ENCODE assay signal across 8 cellular contexts in genomic region chr13:40190656-40191100, GRCh38.
DNase-seq lines count a peak whose midpoint lies in the region; ATAC-seq lines count a peak whose summit lies in the region.

No MANE protein-coding gene starts in this region.

- peak; percentile 57 for ATAC-seq in activated CD8-positive, alpha-beta memory T cell treated with anti-CD3 and anti-CD28 coated beads, Interleukin-2, amount 10 ng/mL, durations not matched to agents 7 days and 5 days
- ATAC-seq in naive thymus-derived CD4-positive, alpha-beta T cell, result peak; percentile 49
- peak; percentile 46 for ATAC-seq in stimulated activated naive CD8-positive, alpha-beta T cell treated with anti-CD3 and anti-CD28 coated beads, Interleukin-15, amount 100 ng/mL, for 72 hours

- H3K9me3 ChIP-seq in naive thymus-derived CD4-positive, alpha-beta T cell (ENCODE audit: control insufficient read depth in 2 of 3, low read length in 3 of 3), result no peaks in the 10 kb centered on the region

- no peaks in the 10 kb centered on the region for H3K9me3 Mint-ChIP-seq in activated CD8-positive, alpha-beta memory T cell treated with anti-CD3 and anti-CD28 coated beads, Interleukin-2, amount 10 ng/mL, durations not matched to agents 7 days and 5 days (ENCODE audit: low read depth)
- no peaks in the 10 kb centered on the region for H3K9me3 Mint-ChIP-seq in naive thymus-derived CD4-positive, alpha-beta T cell
- H3K9me3 Mint-ChIP-seq in stimulated activated naive CD8-positive, alpha-beta T cell treated with anti-CD3 and anti-CD28 coated beads, Interleukin-15, amount 100 ng/mL, for 72 hours, result no peaks in the 10 kb centered on the region

- no peaks in the 10 kb centered on the region for H3K36me3 Mint-ChIP-seq in activated CD8-positive, alpha-beta memory T cell treated with anti-CD3 and anti-CD28 coated beads, Interleukin-2, amount 10 ng/mL, durations not matched to agents 7 days and 5 days
- H3K36me3 Mint-ChIP-seq in naive thymus-derived CD4-positive, alpha-beta T cell, result peaks cover 0 to 4% (median 0%) of the 10 kb centered on the region in 5 donors

- H3K4me1 Mint-ChIP-seq in activated CD8-positive, alpha-beta memory T cell treated with anti-CD3 and anti-CD28 coated beads, Interleukin-2, amount 10 ng/mL, durations not matched to agents 7 days and 5 days, result peaks cover 56% of the 10 kb centered on the region
- peaks cover 47 to 97% (median 87%) of the 10 kb centered on the region in 7 donors for H3K4me1 Mint-ChIP-seq in naive thymus-derived CD4-positive, alpha-beta T cell
- H3K4me1 Mint-ChIP-seq in stimulated activated naive CD8-positive, alpha-beta T cell treated with anti-CD3 and anti-CD28 coated beads, Interleukin-15, amount 100 ng/mL, for 72 hours, result peaks cover 81% of the 10 kb centered on the region

- POLR2A ChIA-PET in naive thymus-derived CD4-positive, alpha-beta T cell (lab: Charles Lee), result interaction anchor here (0.8 to 3.4 kb wide), 14 partner anchors 10 to 478 kb away, joined by 3 to 18 read pairs (median 6); partner anchors contain the start of gene FOXO1

- H3K27ac ChIP-seq in epithelial cell of prostate, result peak overlapping the region; percentile 43
- H3K27ac ChIP-seq in naive thymus-derived CD4-positive, alpha-beta T cell (ENCODE audit: low read depth, low read length), result peak overlapping the region; percentile 63

- H3K27me3 Mint-ChIP-seq in activated CD8-positive, alpha-beta memory T cell treated with anti-CD3 and anti-CD28 coated beads, Interleukin-2, amount 10 ng/mL, durations not matched to agents 7 days and 5 days, result no peaks in the 10 kb centered on the region
- H3K27me3 Mint-ChIP-seq in naive thymus-derived CD4-positive, alpha-beta T cell, result no peaks in the 10 kb centered on the region
- H3K27me3 Mint-ChIP-seq in stimulated activated naive CD8-positive, alpha-beta T cell treated with anti-CD3 and anti-CD28 coated beads, Interleukin-15, amount 100 ng/mL, for 72 hours, result no peaks in the 10 kb centered on the region

- peak overlapping the region; percentile 93 for H3K27ac Mint-ChIP-seq in activated CD8-positive, alpha-beta memory T cell treated with anti-CD3 and anti-CD28 coated beads, Interleukin-2, amount 10 ng/mL, durations not matched to agents 7 days and 5 days
- peak overlapping the region; percentile 96 to 100 (median 97) for H3K27ac Mint-ChIP-seq in naive thymus-derived CD4-positive, alpha-beta T cell
- H3K27ac Mint-ChIP-seq in stimulated activated naive CD8-positive, alpha-beta T cell treated with anti-CD3 and anti-CD28 coated beads, Interleukin-15, amount 100 ng/mL, for 72 hours, result peak overlapping the region in 1 of 2 donors; percentile 91

- no peaks in the 10 kb centered on the region for H3K36me3 ChIP-seq in naive thymus-derived CD4-positive, alpha-beta T cell (ENCODE audit: control insufficient read depth in 2 of 3, insufficient read depth in 3 of 3, low read length in 3 of 3)

- DNase-seq in GM04504 (ENCODE audit: low read depth), result peak; percentile 20
- peak; percentile 92 for DNase-seq in LHCN-M2 (ENCODE audit: low read depth)
- peak; percentile 87 for DNase-seq in activated CD8-positive, alpha-beta memory T cell treated with anti-CD3 and anti-CD28 coated beads, Interleukin-2, amount 10 ng/mL, durations not matched to agents 7 days and 5 days
- DNase-seq in epithelial cell of prostate (ENCODE audit: low read depth, low spot score), result peak; percentile 78
- DNase-seq in naive thymus-derived CD4-positive, alpha-beta T cell, result peak in 8 of 9 donors; percentile 36 to 87 (median 80)
- peak; percentile 28 to 60 for DNase-seq in stimulated activated naive CD8-positive, alpha-beta T cell treated with anti-CD3 and anti-CD28 coated beads, Interleukin-15, amount 100 ng/mL, for 72 hours
- DNase-seq in NCI-H2081 (lab: John Stamatoyannopoulos, UW), result no peak
- DNase-seq in NCI-H2029 treated with DMSO at 0.1 percent for 48 hours (lab: John Stamatoyannopoulos, UW), result no peak

- peak overlapping the region; percentile 24 for H3K4me3 ChIP-seq in naive thymus-derived CD4-positive, alpha-beta T cell (ENCODE audit: low read length)

- H3K27me3 ChIP-seq in naive thymus-derived CD4-positive, alpha-beta T cell (ENCODE audit: control insufficient read depth in 2 of 2, insufficient read depth in 2 of 2, low read length in 2 of 2), result no peaks in the 10 kb centered on the region

- intact Hi-C loops in naive thymus-derived CD4-positive, alpha-beta T cell (cut with micrococcal nuclease), result no loop called here

- CTCF ChIA-PET in activated CD8-positive, alpha-beta memory T cell treated with anti-CD3 and anti-CD28 coated beads, Interleukin-2, amount 10 ng/mL, durations not matched to agents 7 days and 5 days (lab: Charles Lee), result interaction anchor here (0.8 to 2.3 kb wide), 6 partner anchors 8 to 587 kb away, joined by 3 to 9 read pairs (median 3); no protein-coding TSS in a partner anchor
- CTCF ChIA-PET in naive thymus-derived CD4-positive, alpha-beta T cell (lab: Charles Lee), result interaction anchor here (0.6 to 4.9 kb wide), 16 partner anchors 10 to 496 kb away, joined by 3 to 33 read pairs (median 3); no protein-coding TSS in a partner anchor

- H3K4me3 Mint-ChIP-seq in activated CD8-positive, alpha-beta memory T cell treated with anti-CD3 and anti-CD28 coated beads, Interleukin-2, amount 10 ng/mL, durations not matched to agents 7 days and 5 days, result no peak overlapping the region
- H3K4me3 Mint-ChIP-seq in naive thymus-derived CD4-positive, alpha-beta T cell, result peak overlapping the region; percentile 74 to 89 (median 81)
- H3K4me3 Mint-ChIP-seq in stimulated activated naive CD8-positive, alpha-beta T cell treated with anti-CD3 and anti-CD28 coated beads, Interleukin-15, amount 100 ng/mL, for 72 hours, result peak overlapping the region; percentile 76 to 91

- peaks cover 55 to 69% of the 10 kb centered on the region in 2 donors for H3K4me1 ChIP-seq in naive thymus-derived CD4-positive, alpha-beta T cell (ENCODE audit: control insufficient read depth in 2 of 2, insufficient read depth in 2 of 2, low read length in 2 of 2)

Comparison
In these comparisons a context has a peak if more than half of its experiments do, and no peak if none do; other contexts are left out.
1. DNase-seq: peak in GM04504 (single experiment), LHCN-M2 (single experiment), activated CD8-positive, alpha-beta memory T cell treated with anti-CD3 and anti-CD28 coated beads, Interleukin-2, amount 10 ng/mL, durations not matched to agents 7 days and 5 days (single experiment), epithelial cell of prostate (single experiment), naive thymus-derived CD4-positive, alpha-beta T cell (8 of 9) and stimulated activated naive CD8-positive, alpha-beta T cell treated with anti-CD3 and anti-CD28 coated beads, Interleukin-15, amount 100 ng/mL, for 72 hours (2 of 2); none in NCI-H2081 (0 of 2) and NCI-H2029 treated with DMSO at 0.1 percent for 48 hours (single experiment).
2. Peak in every context shown above with its lines, with median percentiles within 50 percentile points of each other: ATAC-seq.